Comparison of ENCODE assay signal across 27 cellular contexts in the genomic region with DNA sequence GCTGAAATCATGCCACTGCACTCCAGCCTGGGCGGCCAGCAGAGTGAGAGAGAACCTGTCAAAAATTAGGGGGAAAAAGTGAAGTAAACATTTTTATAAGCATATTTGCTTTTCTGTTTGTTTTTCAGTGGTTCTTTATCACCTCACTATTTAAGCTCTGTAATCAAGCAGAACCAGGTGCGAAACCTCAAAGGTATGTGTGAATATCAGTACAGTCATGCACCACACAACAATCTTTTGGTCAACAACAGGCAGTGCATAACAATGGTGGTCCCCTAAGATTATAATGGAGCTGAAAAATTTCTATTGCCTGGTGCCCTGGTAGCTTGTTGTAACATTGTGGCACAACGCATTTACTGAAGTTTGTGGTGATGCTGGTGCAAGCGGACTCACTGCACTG. TPM values are rescaled to one million over a fixed set of nuclear protein-coding genes. Genes with fewer than 3 reads are reported as not detected.
DNase-seq lines count a peak whose midpoint lies in the region; ATAC-seq and TF ChIP-seq lines count a peak whose summit lies in the region.
"Had no signal": no experiment of that assay in that cellular context is flagged by ENCODE, and none has a peak within 500 bp of the region (broad histone marks: within the 10 kb centered on the region; RNA-seq: fewer than 3 reads in every experiment).

No MANE protein-coding gene starts in this region.

- H3K27ac Mint-ChIP-seq in WTC11 (peak overlapping the region; percentile 87), immature natural killer cell (peak overlapping the region in 5 of 6 donors; percentile 6 to 81 (median 75))
- H3K27ac Mint-ChIP-seq: CD4-positive, alpha-beta T cell; HFFc6 had no signal

- POLR2A ChIA-PET in WTC11 (lab: Charles Lee) = no interaction called here

- H3K18ac ChIP-seq in neuronal stem cell (ENCODE audit: low read length) = no peak overlapping the region

- no peak overlapping the region for H3K9ac ChIP-seq in neuronal stem cell (ENCODE audit: low read depth, low read length, poor library complexity)
- H3K9ac ChIP-seq: BLaER1 had no signal

- H3K4me1 ChIP-seq in neuronal stem cell (ENCODE audit: control insufficient read depth in 2 of 2, insufficient read depth in 1 of 2, low read depth in 1 of 2, low read length in 2 of 2) = no peaks in the 10 kb centered on the region
- H3K4me1 ChIP-seq: SJSA1 had no signal

- H3K79me1 ChIP-seq in neuronal stem cell (ENCODE audit: low read depth, low read length) = no peaks in the 10 kb centered on the region

- WGBS in neuronal stem cell (ENCODE audit: extremely low coverage in 2 of 2, insufficient read length in 2 of 2, insufficient replicate concordance in 1 of 2), 2 donors = no CpG with 5 or more reads among the region's 4 CpGs

- no peak overlapping the region for H2BK5ac ChIP-seq in neuronal stem cell (ENCODE audit: low read length)

- no peak overlapping the region for H2BK15ac ChIP-seq in neuronal stem cell (ENCODE audit: low read length)

- no peak overlapping the region for H3K4me3 ChIP-seq in neuronal stem cell (ENCODE audit: low read length in 2 of 2)
- H3K4me3 ChIP-seq: BLaER1, SJSA1 had no signal

- no peak overlapping the region for H3K27ac ChIP-seq in neuronal stem cell (replicated peaks; ENCODE audit: low read length)
- H3K27ac ChIP-seq: 22Rv1, BLaER1, SJSA1 had no signal

- ATAC-seq in GM18867 (IDR thresholded peaks at IDR 0.05; ENCODE audit: unreplicated experiment) (peak; percentile 66), WTC11 (no peak), GM19035 (IDR thresholded peaks at IDR 0.05; ENCODE audit: unreplicated experiment) (no peak)
- ATAC-seq: Right ventricle myocardium inferior had no signal

- no peak overlapping the region for H4K91ac ChIP-seq in neuronal stem cell (ENCODE audit: low read depth, low read length, poor library complexity)

- TF ChIP-seq CTCF in WTC11 (IDR thresholded peaks at IDR 0.05) = no peak

- no peaks in the 10 kb centered on the region for H3K9me3 Mint-ChIP-seq in WTC11
- H3K9me3 Mint-ChIP-seq in immature natural killer cell = no peaks in the 10 kb centered on the region
- H3K9me3 Mint-ChIP-seq: CD4-positive, alpha-beta T cell; HFFc6; IgD-negative memory B cell had no signal

- H3K4ac ChIP-seq in neuronal stem cell (ENCODE audit: low read length) = no peak overlapping the region

- H2AK5ac ChIP-seq in neuronal stem cell (ENCODE audit: low read depth, low read length) = no peak overlapping the region

- no peak overlapping the region for H2BK120ac ChIP-seq in neuronal stem cell (ENCODE audit: low read depth, low read length)

- H3K36me3 ChIP-seq in neuronal stem cell (replicated peaks in 1 of 2; ENCODE audit: control insufficient read depth in 2 of 2, insufficient read depth in 2 of 2, low read length in 2 of 2) = peaks cover 0 to 97% of the 10 kb centered on the region in 2 donors

- H4K8ac ChIP-seq in neuronal stem cell (ENCODE audit: low read depth, low read length) = no peak overlapping the region

- no peak overlapping the region for H3K14ac ChIP-seq in neuronal stem cell (ENCODE audit: low read length)

- H2BK12ac ChIP-seq in neuronal stem cell (ENCODE audit: low read length) = no peak overlapping the region

- H2AFZ ChIP-seq in neuronal stem cell (ENCODE audit: low read length) = no peak overlapping the region

- H3K4me2 ChIP-seq in neuronal stem cell (ENCODE audit: insufficient read depth, low read length, poor library complexity, severe bottlenecking) = no peak overlapping the region
- H3K4me2 ChIP-seq: BLaER1 had no signal

- H3K27me3 ChIP-seq in neuronal stem cell (ENCODE audit: control insufficient read depth in 3 of 3, insufficient read depth in 3 of 3, low read depth in 1 of 3, low read length in 3 of 3) = no peaks in the 10 kb centered on the region
- H3K27me3 ChIP-seq: BLaER1, SJSA1 had no signal

- H3K4me3 Mint-ChIP-seq in WTC11 (no peak overlapping the region), immature natural killer cell (peak overlapping the region in 4 of 5 donors; percentile 1 to 58 (median 33))
- H3K4me3 Mint-ChIP-seq: CD4-positive, alpha-beta T cell; HFFc6; IgD-negative memory B cell had no signal

- DNase-seq in NK-92 treated with Interleukin-12 subunit alpha and Interleukin-12 subunit beta, amount 100 ng/mL, for 24 hours (lab: John Stamatoyannopoulos, UW) = peak; percentile 8
- DNase-seq in NK-92 (lab: John Stamatoyannopoulos, UW; ENCODE audit: unreplicated experiment) (no peak), WTC11 (ENCODE audit: low spot score) (no peak), immature natural killer cell (peak; percentile 18 to 45 (median 42)), neuronal stem cell (ENCODE audit: low spot score) (no peak), NCI-H146 treated with DMSO at 0.1 percent for 48 hours (lab: John Stamatoyannopoulos, UW; ENCODE audit: unreplicated experiment) (no peak)
- DNase-seq: ACHN; CD4-positive, alpha-beta T cell; DND-41; H7; HFFc6; MV-4-11; NCI-H1105 treated with DMSO at 0.1 percent for 48 hours; NCI-H1694; NCI-H2081; NCI-H2171; NCI-H345; NCI-H524; NCI-H774; OCI-M1 had no signal

- H3K9me3 ChIP-seq in neuronal stem cell (replicated peaks in 1 of 2; ENCODE audit: control insufficient read depth in 2 of 2, insufficient read depth in 1 of 2, low read depth in 1 of 2, low read length in 2 of 2) = peaks cover 1 to 22% of the 10 kb centered on the region in 2 donors
- H3K9me3 ChIP-seq: SJSA1 had no signal

- peaks cover 10% of the 10 kb centered on the region for H3K4me1 Mint-ChIP-seq in WTC11
- H3K4me1 Mint-ChIP-seq in immature natural killer cell = peaks cover 30 to 69% of the 10 kb centered on the region in 2 donors

- H3K27me3 Mint-ChIP-seq in WTC11 (ENCODE audit: low read depth) (no peaks in the 10 kb centered on the region), immature natural killer cell (ENCODE audit: low read depth in 3 of 3) (no peaks in the 10 kb centered on the region)
- H3K27me3 Mint-ChIP-seq: CD4-positive, alpha-beta T cell; IgD-negative memory B cell had no signal

- CTCF ChIA-PET in WTC11 (lab: Charles Lee) = interaction anchor here (1.2 kb wide), 1 partner anchor 91 kb away, joined by 3 read pairs; no protein-coding TSS in a partner anchor

- H3K23ac ChIP-seq in neuronal stem cell (ENCODE audit: low read depth, low read length, poor library complexity) = no peak overlapping the region

- peaks cover 15% of the 10 kb centered on the region for H3K36me3 Mint-ChIP-seq in WTC11
- peaks cover 5 to 12% (median 7%) of the 10 kb centered on the region in 3 donors for H3K36me3 Mint-ChIP-seq in immature natural killer cell

TF ChIP-seq in WTC11, 78 proteins besides CTCF, POLR2A, EP300 and RAD21 (continues in another document):
- TF ChIP-seq NR1H2 (CRISPR knock-in tag; IDR thresholded peaks at IDR 0.05) (no peak), ZNF232 (CRISPR knock-in tag; IDR thresholded peaks at IDR 0.05) (no peak), ZNF138 (CRISPR knock-in tag; conservative IDR thresholded peaks at IDR 0.05) (no peak), ZNF263 (CRISPR knock-in tag; IDR thresholded peaks at IDR 0.05; ENCODE audit: low read depth) (no peak)
- TF ChIP-seq, protein P1, sequence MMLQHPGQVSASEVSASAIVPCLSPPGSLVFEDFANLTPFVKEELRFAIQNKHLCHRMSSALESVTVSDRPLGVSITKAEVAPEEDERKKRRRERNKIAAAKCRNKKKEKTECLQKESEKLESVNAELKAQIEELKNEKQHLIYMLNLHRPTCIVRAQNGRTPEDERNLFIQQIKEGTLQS (CRISPR knock-in tag; conservative IDR thresholded peaks at IDR 0.05) = no peak
- TF ChIP-seq, protein P2, sequence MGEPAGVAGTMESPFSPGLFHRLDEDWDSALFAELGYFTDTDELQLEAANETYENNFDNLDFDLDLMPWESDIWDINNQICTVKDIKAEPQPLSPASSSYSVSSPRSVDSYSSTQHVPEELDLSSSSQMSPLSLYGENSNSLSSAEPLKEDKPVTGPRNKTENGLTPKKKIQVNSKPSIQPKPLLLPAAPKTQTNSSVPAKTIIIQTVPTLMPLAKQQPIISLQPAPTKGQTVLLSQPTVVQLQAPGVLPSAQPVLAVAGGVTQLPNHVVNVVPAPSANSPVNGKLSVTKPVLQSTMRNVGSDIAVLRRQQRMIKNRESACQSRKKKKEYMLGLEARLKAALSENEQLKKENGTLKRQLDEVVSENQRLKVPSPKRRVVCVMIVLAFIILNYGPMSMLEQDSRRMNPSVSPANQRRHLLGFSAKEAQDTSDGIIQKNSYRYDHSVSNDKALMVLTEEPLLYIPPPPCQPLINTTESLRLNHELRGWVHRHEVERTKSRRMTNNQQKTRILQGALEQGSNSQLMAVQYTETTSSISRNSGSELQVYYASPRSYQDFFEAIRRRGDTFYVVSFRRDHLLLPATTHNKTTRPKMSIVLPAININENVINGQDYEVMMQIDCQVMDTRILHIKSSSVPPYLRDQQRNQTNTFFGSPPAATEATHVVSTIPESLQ (CRISPR knock-in tag; IDR thresholded peaks at IDR 0.05) = no peak
- TF ChIP-seq, protein P3, sequence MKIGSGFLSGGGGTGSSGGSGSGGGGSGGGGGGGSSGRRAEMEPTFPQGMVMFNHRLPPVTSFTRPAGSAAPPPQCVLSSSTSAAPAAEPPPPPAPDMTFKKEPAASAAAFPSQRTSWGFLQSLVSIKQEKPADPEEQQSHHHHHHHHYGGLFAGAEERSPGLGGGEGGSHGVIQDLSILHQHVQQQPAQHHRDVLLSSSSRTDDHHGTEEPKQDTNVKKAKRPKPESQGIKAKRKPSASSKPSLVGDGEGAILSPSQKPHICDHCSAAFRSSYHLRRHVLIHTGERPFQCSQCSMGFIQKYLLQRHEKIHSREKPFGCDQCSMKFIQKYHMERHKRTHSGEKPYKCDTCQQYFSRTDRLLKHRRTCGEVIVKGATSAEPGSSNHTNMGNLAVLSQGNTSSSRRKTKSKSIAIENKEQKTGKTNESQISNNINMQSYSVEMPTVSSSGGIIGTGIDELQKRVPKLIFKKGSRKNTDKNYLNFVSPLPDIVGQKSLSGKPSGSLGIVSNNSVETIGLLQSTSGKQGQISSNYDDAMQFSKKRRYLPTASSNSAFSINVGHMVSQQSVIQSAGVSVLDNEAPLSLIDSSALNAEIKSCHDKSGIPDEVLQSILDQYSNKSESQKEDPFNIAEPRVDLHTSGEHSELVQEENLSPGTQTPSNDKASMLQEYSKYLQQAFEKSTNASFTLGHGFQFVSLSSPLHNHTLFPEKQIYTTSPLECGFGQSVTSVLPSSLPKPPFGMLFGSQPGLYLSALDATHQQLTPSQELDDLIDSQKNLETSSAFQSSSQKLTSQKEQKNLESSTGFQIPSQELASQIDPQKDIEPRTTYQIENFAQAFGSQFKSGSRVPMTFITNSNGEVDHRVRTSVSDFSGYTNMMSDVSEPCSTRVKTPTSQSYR (CRISPR knock-in tag; IDR thresholded peaks at IDR 0.05) = no peak

RNA-seq across cellular contexts. Expression of a gene that starts 48.0 kb away (rescaled TPM):
- 16.9 to 22.8 TPM (median 20.3 TPM) in 3 replicates for total RNA-seq in WTC11 (2021)
- 10 to 100 TPM; 20.6 to 50.8 (median 42.2) TPM for polyA plus RNA-seq in immature natural killer cell
- 11.2 TPM for polyA plus RNA-seq in neuronal stem cell (2013, experiment 1 of 2)
- polyA plus RNA-seq in neuronal stem cell (2013, experiment 2 of 2) = 11.3 TPM

Comparison
In these comparisons a context has a peak if more than half of its experiments do, and no peak if none do; other contexts are left out.
1. DNase-seq: peak in NK-92 treated with Interleukin-12 subunit alpha and Interleukin-12 subunit beta, amount 100 ng/mL, for 24 hours (single experiment) and immature natural killer cell (3 of 3); none in NK-92 (single experiment), WTC11 (single experiment), neuronal stem cell (single experiment) and NCI-H146 treated with DMSO at 0.1 percent for 48 hours (single experiment).